Comparison of ENCODE assay signal across 8 cellular contexts in the genomic region with DNA sequence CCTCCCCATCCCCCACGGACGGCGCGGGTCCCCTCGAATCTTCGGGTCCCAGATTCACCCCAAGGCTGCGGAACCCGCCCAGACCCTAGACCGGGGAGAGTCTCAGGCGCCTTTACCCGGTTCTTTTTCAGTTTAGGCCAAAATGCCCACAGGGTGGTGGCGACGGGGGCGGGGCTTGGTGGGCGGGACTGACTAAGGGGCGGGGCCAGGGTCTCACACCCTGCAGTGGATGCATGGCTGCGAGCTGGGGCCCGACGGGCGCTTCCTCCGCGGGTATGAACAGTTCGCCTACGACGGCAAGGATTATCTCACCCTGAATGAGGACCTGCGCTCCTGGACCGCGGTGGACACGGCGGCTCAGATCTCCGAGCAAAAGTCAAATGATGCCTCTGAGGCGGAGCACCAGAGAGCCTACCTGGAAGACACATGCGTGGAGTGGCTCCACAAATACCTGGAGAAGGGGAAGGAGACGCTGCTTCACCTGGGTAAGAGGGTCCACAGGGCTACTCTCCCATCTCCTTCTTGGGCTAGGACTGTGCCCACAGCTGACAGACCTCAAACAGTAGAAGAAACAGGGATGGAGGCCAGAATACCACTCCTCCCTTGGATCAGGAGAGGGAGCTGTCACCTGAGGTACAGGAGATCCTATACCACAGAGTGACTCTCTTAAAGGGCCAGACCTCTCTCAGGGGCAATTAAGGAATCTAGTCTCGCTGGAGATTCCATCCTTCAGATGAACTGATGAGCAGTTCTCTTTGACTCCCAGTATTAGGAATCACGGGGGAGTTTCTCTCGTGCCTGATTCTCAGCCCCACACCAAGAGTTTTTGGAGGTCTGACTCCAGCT. TPM values are rescaled to one million over a fixed set of nuclear protein-coding genes. Genes with fewer than 3 reads are reported as not detected.
DNase-seq lines count a peak whose midpoint lies in the region; TF ChIP-seq lines count a peak whose summit lies in the region.

No MANE protein-coding gene starts in this region.

- no peaks in the 10 kb centered on the region for H3K27me3 ChIP-seq in kidney epithelial cell (ENCODE audit: control insufficient read depth, insufficient read depth, low read length)

- peak overlapping the region; percentile 92 for H3K4me3 ChIP-seq in kidney epithelial cell (ENCODE audit: low read depth, low read length)

- DNase-seq in SIG-M5 treated with dmso at 0.1 percent for 504 hours (lab: John Stamatoyannopoulos, UW; ENCODE audit: unreplicated experiment) (peak; percentile 66), SIG-M5 (lab: John Stamatoyannopoulos, UW) (no peak), LHCN-M2 (ENCODE audit: low read depth) (peak; percentile 57), caudate nucleus (lab: John Stamatoyannopoulos, UW) (peak in 4 of 61 donors; percentile 6 to 13 (median 12)), kidney epithelial cell (ENCODE audit: low read depth) (no peak), OCI-M2 (lab: John Stamatoyannopoulos, UW; ENCODE audit: unreplicated experiment) (no peak)
- DNase-seq in activated CD4-positive, CD25-positive, alpha-beta regulatory T cell treated with anti-CD3 and anti-CD28 coated beads, Interleukin-2, amount 50 U/mL, for 16 hours (ENCODE audit: low read depth, low spot score) = peak; percentile 63
- DNase-seq in stimulated activated CD4-positive, alpha-beta T cell treated with anti-CD3 and anti-CD28 coated beads, Interleukin-1b, Interleukin-23, amount 100 ng/mL, for 48 hours = peak; percentile 85

- H3K27ac ChIP-seq in caudate nucleus (ENCODE audit: low read depth, low read length) = peak overlapping the region; percentile 89

- peaks cover 4% of the 10 kb centered on the region for H3K36me3 ChIP-seq in kidney epithelial cell (ENCODE audit: control insufficient read depth, insufficient read depth, low read length)

- no peak for TF ChIP-seq CTCF in kidney epithelial cell (IDR thresholded peaks at IDR 0.05; ENCODE audit: insufficient read depth, low read length, poor library complexity, severe bottlenecking)

RNA-seq across cellular contexts. Expression of a gene that starts 0.9 kb away (rescaled TPM):
- total RNA-seq in LHCN-M2 (2014; rRNA removed) = 133 and 149 TPM in 2 replicates
- 129 TPM for polyA plus RNA-seq in LHCN-M2 (2012)
- 109 and 115 TPM in 2 replicates for total RNA-seq in kidney epithelial cell

Comparison
In these comparisons a context has a peak if more than half of its experiments do, and no peak if none do; other contexts are left out.
1. DNase-seq: peak in SIG-M5 treated with dmso at 0.1 percent for 504 hours (single experiment), LHCN-M2 (single experiment), activated CD4-positive, CD25-positive, alpha-beta regulatory T cell treated with anti-CD3 and anti-CD28 coated beads, Interleukin-2, amount 50 U/mL, for 16 hours (single experiment) and stimulated activated CD4-positive, alpha-beta T cell treated with anti-CD3 and anti-CD28 coated beads, Interleukin-1b, Interleukin-23, amount 100 ng/mL, for 48 hours (single experiment); none in SIG-M5 (single experiment), kidney epithelial cell (single experiment) and OCI-M2 (single experiment).